Comparison of ENCODE assay signal across 36 cellular contexts in the genomic region with DNA sequence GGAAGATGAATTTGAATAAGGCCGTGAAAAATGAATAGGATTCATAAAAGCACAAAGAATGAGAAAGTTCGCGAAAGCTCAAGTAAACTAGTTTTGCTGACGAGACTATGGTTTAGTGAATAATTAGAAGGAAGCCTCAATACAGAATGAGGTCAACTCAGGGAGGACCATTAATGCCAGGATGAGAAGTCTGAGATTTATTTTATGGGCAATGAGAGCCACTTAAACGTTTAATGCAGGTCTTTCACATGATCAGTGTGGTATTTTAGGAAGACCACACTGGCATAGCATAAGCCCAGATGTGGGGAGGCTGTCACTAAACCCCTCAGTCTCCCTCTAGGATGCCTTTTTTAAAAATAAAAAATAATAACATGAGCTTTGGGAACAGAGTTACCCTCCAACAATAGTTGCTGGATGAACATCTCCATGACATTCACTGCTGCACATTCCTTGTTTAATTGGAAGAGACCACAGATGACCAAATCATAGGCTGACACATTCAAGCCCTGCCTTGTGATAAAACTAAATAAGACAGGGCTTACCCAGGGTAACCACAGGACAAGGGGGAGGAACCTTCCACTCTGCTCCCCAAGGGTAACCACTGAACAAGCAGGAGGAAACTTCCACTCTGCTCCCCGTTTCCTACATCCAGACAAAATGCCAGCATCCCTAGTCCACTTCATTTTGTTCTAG. TPM values are rescaled to one million over a fixed set of nuclear protein-coding genes. Genes with fewer than 3 reads are reported as not detected.
DNase-seq lines count a peak whose midpoint lies in the region; ATAC-seq and TF ChIP-seq lines count a peak whose summit lies in the region.
"Had no signal": no experiment of that assay in that cellular context is flagged by ENCODE, and none has a peak within 500 bp of the region (broad histone marks: within the 10 kb centered on the region; RNA-seq: fewer than 3 reads in every experiment).

No MANE protein-coding gene starts in this region.

- H3K4me1 Mint-ChIP-seq in activated T-cell treated with anti-CD3 and anti-CD28 coated beads, Interleukin-2, amount 50 U/mL, for 72 hours (ENCODE audit: low read depth) = no peaks in the 10 kb centered on the region
- no peaks in the 10 kb centered on the region for H3K4me1 Mint-ChIP-seq in stimulated activated memory B cell treated with anti-CD40 and anti-IgM and Interleukin-4, amounts not matched to agents 10 μg/mL and 1 μg/mL and 100 μg/mL, for 72 hours
- H3K4me1 Mint-ChIP-seq: B cell; CD4-positive, alpha-beta memory T cell; natural killer cell had no signal

- intact Hi-C loops in stomach (cut with DNase I; ENCODE audit: low total_unique reads) = no loop called here

- peak overlapping the region; percentile 75 for H3K27ac Mint-ChIP-seq in activated T-cell treated with anti-CD3 and anti-CD28 coated beads, Interleukin-2, amount 50 U/mL, for 72 hours
- no peak overlapping the region for H3K27ac Mint-ChIP-seq in stimulated activated memory B cell treated with anti-CD40 and anti-IgM and Interleukin-4, amounts not matched to agents 10 μg/mL and 1 μg/mL and 100 μg/mL, for 72 hours
- H3K27ac Mint-ChIP-seq: activated naive CD4-positive, alpha-beta T cell treated with anti-CD3 and anti-CD28 coated beads, Interleukin-2, amount 50 U/mL, for 72 hours; B cell; CD4-positive, alpha-beta memory T cell; natural killer cell had no signal

- no peaks in the 10 kb centered on the region for H3K36me3 ChIP-seq in stomach
- H3K36me3 ChIP-seq: lower lobe of right lung, sigmoid colon, SJCRH30 had no signal

- TF ChIP-seq POLR2A in stomach (IDR thresholded peaks at IDR 0.05) = no peak

- no peak overlapping the region for H3K4me3 ChIP-seq in stomach
- H3K4me3 ChIP-seq: hepatocyte, lower lobe of right lung, sigmoid colon, SJCRH30 had no signal

- H3K27ac ChIP-seq in stomach = no peak overlapping the region
- H3K27ac ChIP-seq: 22Rv1, foreskin keratinocyte, hepatocyte, lower lobe of right lung, sigmoid colon, SJCRH30, VCaP had no signal

- no peak for DNase-seq in activated T-cell treated with anti-CD3 and anti-CD28 coated beads, Interleukin-2, amount 50 U/mL, for 72 hours
- DNase-seq in activated T-cell treated with anti-CD3 and anti-CD28 coated beads, Interleukin-2, amount 50 U/mL, for 48 hours = no peak
- peak; percentile 86 for DNase-seq in M059J (ENCODE audit: low read depth)
- DNase-seq in foreskin melanocyte = peak; percentile 44
- no peak for DNase-seq in stomach
- no peak for DNase-seq in germinal center (ENCODE audit: low spot score)
- DNase-seq: activated CD4-positive, alpha-beta T cell treated with anti-CD3 and anti-CD28 coated beads for 48 hours; activated CD8-positive, alpha-beta memory T cell treated with anti-CD3 and anti-CD28 coated beads for 24 hours; activated effector memory CD4-positive, alpha-beta T cell treated with Interleukin-2 at 50 U/mL for 16 hours; activated T-cell treated with anti-CD3 and anti-CD28 coated beads for 4 hours; anterior cingulate cortex; CD4-positive, alpha-beta memory T cell; DMS 273 treated with DMSO at 0.1 percent for 48 hours; effector CD4-positive, alpha-beta T cell; foreskin keratinocyte; kidney glomerular epithelial cell; lower lobe of right lung; natural killer cell; NCI-H1092; NCI-H1694; NCI-H510A; occipital lobe; RPMI8226; sigmoid colon; SJCRH30; stimulated activated CD4-positive, alpha-beta T cell treated with anti-CD3 and anti-CD28 coated beads, Interleukin-4, amount 100 ng/mL, for 24 hours; substantia nigra; SW 1271; T-helper 9 cell had no signal

- no peak for TF ChIP-seq CTCF in stomach (IDR thresholded peaks at IDR 0.05)

- no peak overlapping the region for H3K4me3 Mint-ChIP-seq in activated T-cell treated with anti-CD3 and anti-CD28 coated beads, Interleukin-2, amount 50 U/mL, for 72 hours
- H3K4me3 Mint-ChIP-seq in stimulated activated memory B cell treated with anti-CD40 and anti-IgM and Interleukin-4, amounts not matched to agents 10 μg/mL and 1 μg/mL and 100 μg/mL, for 72 hours = no peak overlapping the region
- H3K4me3 Mint-ChIP-seq: B cell; CD4-positive, alpha-beta memory T cell; natural killer cell had no signal

- H3K27me3 ChIP-seq in stomach = no peaks in the 10 kb centered on the region
- H3K27me3 ChIP-seq: foreskin keratinocyte, hepatocyte, sigmoid colon, SJCRH30 had no signal

- TF ChIP-seq EP300 in stomach (IDR thresholded peaks at IDR 0.05) = no peak

- H3K4me1 ChIP-seq in stomach = peaks cover 0 to 2% (median under 1%) of the 10 kb centered on the region in 4 donors
- H3K4me1 ChIP-seq: foreskin keratinocyte, lower lobe of right lung had no signal

- H3K27me3 Mint-ChIP-seq in activated T-cell treated with anti-CD3 and anti-CD28 coated beads, Interleukin-2, amount 50 U/mL, for 72 hours (ENCODE audit: low read depth) = no peaks in the 10 kb centered on the region
- H3K27me3 Mint-ChIP-seq in stimulated activated memory B cell treated with anti-CD40 and anti-IgM and Interleukin-4, amounts not matched to agents 10 μg/mL and 1 μg/mL and 100 μg/mL, for 72 hours = no peaks in the 10 kb centered on the region
- H3K27me3 Mint-ChIP-seq: CD4-positive, alpha-beta memory T cell had no signal

- H3K9me3 ChIP-seq in stomach = no peaks in the 10 kb centered on the region
- H3K9me3 ChIP-seq: lower lobe of right lung, sigmoid colon, SJCRH30 had no signal

- no peaks in the 10 kb centered on the region for H3K9me3 Mint-ChIP-seq in activated T-cell treated with anti-CD3 and anti-CD28 coated beads, Interleukin-2, amount 50 U/mL, for 72 hours
- H3K9me3 Mint-ChIP-seq in stimulated activated memory B cell treated with anti-CD40 and anti-IgM and Interleukin-4, amounts not matched to agents 10 μg/mL and 1 μg/mL and 100 μg/mL, for 72 hours = no peaks in the 10 kb centered on the region
- H3K9me3 Mint-ChIP-seq: activated naive CD4-positive, alpha-beta T cell treated with anti-CD3 and anti-CD28 coated beads, Interleukin-2, amount 50 U/mL, for 72 hours; CD4-positive, alpha-beta memory T cell; natural killer cell had no signal

- H3K36me3 Mint-ChIP-seq in activated T-cell treated with anti-CD3 and anti-CD28 coated beads, Interleukin-2, amount 50 U/mL, for 72 hours (ENCODE audit: insufficient read depth in 2 of 2) = no peaks in the 10 kb centered on the region
- no peaks in the 10 kb centered on the region for H3K36me3 Mint-ChIP-seq in stimulated activated memory B cell treated with anti-CD40 and anti-IgM and Interleukin-4, amounts not matched to agents 10 μg/mL and 1 μg/mL and 100 μg/mL, for 72 hours
- H3K36me3 Mint-ChIP-seq: activated naive CD4-positive, alpha-beta T cell treated with anti-CD3 and anti-CD28 coated beads, Interleukin-2, amount 50 U/mL, for 72 hours; CD4-positive, alpha-beta memory T cell; natural killer cell had no signal

- no peak for ATAC-seq in activated T-cell treated with anti-CD3 and anti-CD28 coated beads, Interleukin-2, amount 50 U/mL, for 72 hours (replicated peaks in 1 of 2)
- ATAC-seq in HG03280 (IDR thresholded peaks at IDR 0.05; ENCODE audit: unreplicated experiment) = no peak
- no peak for ATAC-seq in stimulated activated memory B cell treated with anti-CD40 and anti-IgM and Interleukin-4, amounts not matched to agents 10 μg/mL and 1 μg/mL and 100 μg/mL, for 72 hours
- ATAC-seq: activated naive CD4-positive, alpha-beta T cell treated with anti-CD3 and anti-CD28 coated beads, Interleukin-2, amount 50 U/mL, for 72 hours; foreskin keratinocyte; lower lobe of right lung; natural killer cell had no signal

- 68 to 84% (median 69%) methylated on average over 6 of the region's 6 CpGs for WGBS in stomach, 5 donors

RNA-seq across cellular contexts. Expression of a gene that starts 43.6 kb away (rescaled TPM):
- total RNA-seq in activated T-cell treated with anti-CD3 and anti-CD28 coated beads, Interleukin-2, amount 50 U/mL, for 72 hours = 100 to 1,000 TPM; 112 to 130 TPM
- total RNA-seq in M059J (2014; rRNA removed; shearing (Covaris generic)) = 40.4 and 51.8 TPM in 2 replicates
- total RNA-seq in stomach = 100 to 1,000 TPM in 4 of 5 donors, 10 to 100 TPM in 1; 53.3 to 227 (median 171) TPM
- 10 to 100 TPM; 38.4 to 74.3 (median 51.5) TPM for polyA plus RNA-seq in stomach

Comparison
In these comparisons a context has a peak if more than half of its experiments do, and no peak if none do; other contexts are left out.
1. DNase-seq: peak in M059J (single experiment) and foreskin melanocyte (single experiment); none in activated T-cell treated with anti-CD3 and anti-CD28 coated beads, Interleukin-2, amount 50 U/mL, for 72 hours (0 of 2), activated T-cell treated with anti-CD3 and anti-CD28 coated beads, Interleukin-2, amount 50 U/mL, for 48 hours (0 of 2), stomach (single experiment) and germinal center (single experiment).